In the genomic region with DNA sequence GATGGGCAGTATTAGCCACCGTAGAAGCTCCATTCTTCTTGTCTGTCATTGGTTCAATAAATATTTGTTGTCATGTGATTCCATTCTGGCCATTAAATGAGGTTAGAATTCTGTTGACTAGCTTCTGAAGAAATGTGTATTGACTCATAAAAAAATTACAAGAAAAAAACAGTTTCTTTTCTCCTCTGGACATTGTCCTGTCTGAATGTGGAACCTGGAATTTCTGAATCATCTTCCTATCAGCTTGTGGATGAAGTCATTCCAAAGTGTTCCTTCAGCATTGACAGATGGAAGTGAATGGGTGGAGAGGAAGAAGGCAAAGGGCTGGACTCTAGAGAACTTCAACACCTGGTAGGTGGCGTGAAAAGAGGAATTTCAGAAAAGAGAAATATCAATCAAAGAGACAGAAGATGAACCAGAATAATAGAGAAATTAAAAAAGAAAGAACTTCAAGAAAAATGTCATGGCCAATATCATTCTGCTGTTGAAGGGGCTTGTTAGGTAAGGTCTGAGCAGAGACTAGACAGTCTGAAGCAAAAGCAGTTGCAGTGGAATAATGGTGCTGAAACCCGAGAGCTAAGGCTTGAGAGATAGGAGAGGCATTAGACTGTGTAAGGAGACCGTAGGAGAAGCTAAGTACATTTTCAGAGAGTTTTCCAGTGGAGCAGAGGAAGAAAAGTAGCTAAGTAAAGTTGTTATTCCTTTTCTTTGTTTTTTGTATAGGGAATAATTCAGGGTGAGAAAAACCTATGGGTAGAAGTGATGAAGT, we compare ENCODE assay signal across 21 cellular contexts.
DNase-seq lines count a peak whose midpoint lies in the region; ATAC-seq and TF ChIP-seq lines count a peak whose summit lies in the region.
"Had no signal": no experiment of that assay in that cellular context is flagged by ENCODE, and none has a peak within 500 bp of the region (broad histone marks: within the 10 kb centered on the region; RNA-seq: fewer than 3 reads in every experiment).

No MANE protein-coding gene starts in this region.

- peaks cover 36% of the 10 kb centered on the region for H3K4me1 Mint-ChIP-seq in HFFc6 (ENCODE audit: low read depth)
- H3K4me1 Mint-ChIP-seq in CD8-positive, alpha-beta memory T cell, result no peaks in the 10 kb centered on the region
- H3K4me1 Mint-ChIP-seq: stimulated activated memory B cell treated with anti-CD40 and anti-IgM and Interleukin-4, amounts not matched to agents 10 μg/mL and 1 μg/mL and 100 μg/mL, for 72 hours had no signal

- peak overlapping the region; percentile 84 for H3K27ac Mint-ChIP-seq in HFFc6
- no peak overlapping the region for H3K27ac Mint-ChIP-seq in CD8-positive, alpha-beta memory T cell
- H3K27ac Mint-ChIP-seq: stimulated activated memory B cell treated with anti-CD40 and anti-IgM and Interleukin-4, amounts not matched to agents 10 μg/mL and 1 μg/mL and 100 μg/mL, for 72 hours had no signal

- no peaks in the 10 kb centered on the region for H3K4me1 ChIP-seq in CD8-positive, alpha-beta memory T cell (ENCODE audit: insufficient read depth, low read length)
- H3K4me1 ChIP-seq: parathyroid adenoma had no signal

- no peak overlapping the region for H3K27ac ChIP-seq in CD8-positive, alpha-beta memory T cell (ENCODE audit: low read depth, low read length)
- H3K27ac ChIP-seq: coronary artery, heart right ventricle, HL-60, KMS-11, parathyroid adenoma, skin epidermis had no signal

- TF ChIP-seq CTCF in AG10803 (conservative IDR thresholded peaks at IDR 0.05; ENCODE audit: low read length) (no peak), HFFc6 (IDR thresholded peaks at IDR 0.05) (no peak), kidney epithelial cell (IDR thresholded peaks at IDR 0.05; ENCODE audit: insufficient read depth, low read length, poor library complexity, severe bottlenecking) (no peak)

- peak overlapping the region; percentile 69 for H3K4me3 Mint-ChIP-seq in HFFc6
- no peak overlapping the region for H3K4me3 Mint-ChIP-seq in CD8-positive, alpha-beta memory T cell
- H3K4me3 Mint-ChIP-seq: stimulated activated memory B cell treated with anti-CD40 and anti-IgM and Interleukin-4, amounts not matched to agents 10 μg/mL and 1 μg/mL and 100 μg/mL, for 72 hours had no signal

- no peaks in the 10 kb centered on the region for H3K9me3 ChIP-seq in CD8-positive, alpha-beta memory T cell (ENCODE audit: low read length)

- no peaks in the 10 kb centered on the region for H3K36me3 Mint-ChIP-seq in HFFc6 (ENCODE audit: low read depth)
- H3K36me3 Mint-ChIP-seq in CD8-positive, alpha-beta memory T cell, result no peaks in the 10 kb centered on the region
- H3K36me3 Mint-ChIP-seq: stimulated activated memory B cell treated with anti-CD40 and anti-IgM and Interleukin-4, amounts not matched to agents 10 μg/mL and 1 μg/mL and 100 μg/mL, for 72 hours had no signal

- no peak for ATAC-seq in SK-N-SH treated with all-trans-retinoic acid at 6 μM for 48 hours
- no peak for ATAC-seq in GM18511 (IDR thresholded peaks at IDR 0.05; ENCODE audit: unreplicated experiment)
- no peak for ATAC-seq in HG03097 (IDR thresholded peaks at IDR 0.05; ENCODE audit: low FRiP score, unreplicated experiment)
- ATAC-seq: activated CD4-positive, CD25-positive, alpha-beta regulatory T cell treated with anti-CD3 and anti-CD28 coated beads, Interleukin-2, amount 50 U/mL, for 24 hours; heart right ventricle; Panc1; stimulated activated memory B cell treated with anti-CD40 and anti-IgM and Interleukin-4, amounts not matched to agents 10 μg/mL and 1 μg/mL and 100 μg/mL, for 72 hours had no signal

- CTCF ChIA-PET in CD8-positive, alpha-beta memory T cell (lab: Charles Lee), result no interaction called here

- H3K4me3 ChIP-seq in AG10803 (ENCODE audit: low read length), result no peak overlapping the region
- H3K4me3 ChIP-seq in kidney epithelial cell (ENCODE audit: low read depth, low read length), result no peak overlapping the region
- no peak overlapping the region for H3K4me3 ChIP-seq in CD8-positive, alpha-beta memory T cell (ENCODE audit: low read length)
- H3K4me3 ChIP-seq: coronary artery, heart right ventricle, skin epidermis had no signal

- POLR2A ChIA-PET in CD8-positive, alpha-beta memory T cell (lab: Charles Lee), result no interaction called here

- DNase-seq in AG10803 (ENCODE audit: low read depth), result peak; percentile 70
- peak; percentile 88 for DNase-seq in HFFc6
- DNase-seq in kidney epithelial cell (ENCODE audit: low read depth), result peak; percentile 63
- DNase-seq in CD8-positive, alpha-beta memory T cell, result no peak
- no peak for DNase-seq in anterior cingulate cortex (lab: John Stamatoyannopoulos, UW)
- DNase-seq: activated effector memory CD4-positive, alpha-beta T cell treated with Interleukin-2 at 50 U/mL for 16 hours; amygdala; heart right ventricle; NCI-H510A; T-helper 1 cell had no signal

- no peaks in the 10 kb centered on the region for H3K9me3 Mint-ChIP-seq in HFFc6
- peaks cover 0 to 9% (median 5%) of the 10 kb centered on the region in 5 donors for H3K9me3 Mint-ChIP-seq in CD8-positive, alpha-beta memory T cell

- H3K27me3 ChIP-seq in kidney epithelial cell (ENCODE audit: control insufficient read depth, insufficient read depth, low read length), result no peaks in the 10 kb centered on the region
- no peaks in the 10 kb centered on the region for H3K27me3 ChIP-seq in CD8-positive, alpha-beta memory T cell (ENCODE audit: insufficient read depth, low read length, poor library complexity, severe bottlenecking)
- H3K27me3 ChIP-seq: heart right ventricle had no signal

- no peaks in the 10 kb centered on the region for H3K27me3 Mint-ChIP-seq in HFFc6 (ENCODE audit: insufficient read depth)
- no peaks in the 10 kb centered on the region for H3K27me3 Mint-ChIP-seq in CD8-positive, alpha-beta memory T cell
- H3K27me3 Mint-ChIP-seq: stimulated activated memory B cell treated with anti-CD40 and anti-IgM and Interleukin-4, amounts not matched to agents 10 μg/mL and 1 μg/mL and 100 μg/mL, for 72 hours had no signal

- no peaks in the 10 kb centered on the region for H3K36me3 ChIP-seq in kidney epithelial cell (ENCODE audit: control insufficient read depth, insufficient read depth, low read length)
- H3K36me3 ChIP-seq in CD8-positive, alpha-beta memory T cell (ENCODE audit: insufficient read depth, low read length), result no peaks in the 10 kb centered on the region
- H3K36me3 ChIP-seq: heart right ventricle had no signal

TF ChIP-seq in SK-N-SH treated with all-trans-retinoic acid at 6 μM for 48 hours, 23 proteins besides CTCF, POLR2A, EP300 and RAD21:
- TF ChIP-seq, protein P1, sequence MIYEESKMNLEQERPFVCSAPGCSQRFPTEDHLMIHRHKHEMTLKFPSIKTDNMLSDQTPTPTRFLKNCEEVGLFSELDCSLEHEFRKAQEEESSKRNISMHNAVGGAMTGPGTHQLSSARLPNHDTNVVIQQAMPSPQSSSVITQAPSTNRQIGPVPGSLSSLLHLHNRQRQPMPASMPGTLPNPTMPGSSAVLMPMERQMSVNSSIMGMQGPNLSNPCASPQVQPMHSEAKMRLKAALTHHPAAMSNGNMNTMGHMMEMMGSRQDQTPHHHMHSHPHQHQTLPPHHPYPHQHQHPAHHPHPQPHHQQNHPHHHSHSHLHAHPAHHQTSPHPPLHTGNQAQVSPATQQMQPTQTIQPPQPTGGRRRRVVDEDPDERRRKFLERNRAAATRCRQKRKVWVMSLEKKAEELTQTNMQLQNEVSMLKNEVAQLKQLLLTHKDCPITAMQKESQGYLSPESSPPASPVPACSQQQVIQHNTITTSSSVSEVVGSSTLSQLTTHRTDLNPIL (CRISPR knock-in tag; IDR thresholded peaks at IDR 0.05; ENCODE audit: low read depth), result peak; percentile 75; the same call in 1 of the 2 replicates
- TF ChIP-seq OSR1 (CRISPR knock-in tag; IDR thresholded peaks at IDR 0.05), result no peak
- TF ChIP-seq ISL1 (CRISPR knock-in tag; IDR thresholded peaks at IDR 0.05), result peak; percentile 55
- no peak; the same call in 1 of the 2 replicates for TF ChIP-seq ZFP3 (CRISPR knock-in tag; IDR thresholded peaks at IDR 0.05)

Comparison
In these comparisons a context has a peak if more than half of its experiments do, and no peak if none do; other contexts are left out.
1. DNase-seq: peak in AG10803 (single experiment), HFFc6 (single experiment) and kidney epithelial cell (single experiment); none in CD8-positive, alpha-beta memory T cell (0 of 5) and anterior cingulate cortex (0 of 58).